Comparison of ENCODE assay signal across 10 cellular contexts in genomic region chr7:131234719-131235488, GRCh38.
A peak's percentile ranks its signal among the peaks of the same experiment; 100 is the strongest.
DNase-seq lines count a peak whose midpoint lies in the region; ATAC-seq and TF ChIP-seq lines count a peak whose summit lies in the region.
"Had no signal": no experiment of that assay in that cellular context is flagged by ENCODE, and none has a peak within 500 bp of the region (broad histone marks: within the 10 kb centered on the region; RNA-seq: fewer than 3 reads in every experiment).

No MANE protein-coding gene starts in this region.

- TF ChIP-seq POLR2A in GM18505 (IDR thresholded peaks at IDR 0.05; ENCODE audit: borderline replicate concordance, extremely low read depth, insufficient read depth, insufficient read length): no peak

- no peak for ATAC-seq in DND-41 (ENCODE audit: insufficient read depth, low read depth)
- ATAC-seq in GM18505 (IDR thresholded peaks at IDR 0.05; ENCODE audit: unreplicated experiment): no peak

- H3K27me3 ChIP-seq in DND-41 (ENCODE audit: insufficient read depth, low read length, poor library complexity) (no peaks in the 10 kb centered on the region), SJCRH30 (no peaks in the 10 kb centered on the region), neuron (ENCODE audit: insufficient read depth, low read length) (no peaks in the 10 kb centered on the region)

- no peaks in the 10 kb centered on the region for H3K9me3 Mint-ChIP-seq in dendritic cell treated with granulocyte-macrophage colony-stimulating factor and Interleukin-4, amounts not matched to agents 40 ng/mL and 50 ng/mL, for 4 days

- peak overlapping the region; percentile 33 for H3K27ac Mint-ChIP-seq in dendritic cell treated with granulocyte-macrophage colony-stimulating factor and Interleukin-4, amounts not matched to agents 40 ng/mL and 50 ng/mL, for 4 days

- DNase-seq in DND-41 (no peak), SJCRH30 (no peak), activated gamma-delta T cell treated with Interleukin-2 at 50 U/mL for 16 hours (no peak), glomerular visceral epithelial cell (ENCODE audit: extremely low spot score) (no peak), AML-193 (lab: John Stamatoyannopoulos, UW) (no peak)
- DNase-seq: kidney, NCI-H2171 had no signal

- H3K4me1 ChIP-seq in DND-41 (ENCODE audit: insufficient read depth, low read length) (peaks cover 44% of the 10 kb centered on the region), SJCRH30 (no peaks in the 10 kb centered on the region; the same call in 1 of the 2 replicates), neuron (ENCODE audit: insufficient read depth, low read length) (peaks cover 15% of the 10 kb centered on the region)

- no peaks in the 10 kb centered on the region for H3K27me3 Mint-ChIP-seq in dendritic cell treated with granulocyte-macrophage colony-stimulating factor and Interleukin-4, amounts not matched to agents 40 ng/mL and 50 ng/mL, for 4 days

- H3K4me2 ChIP-seq in DND-41 (ENCODE audit: insufficient read depth, low read length): no peak overlapping the region

- H3K79me2 ChIP-seq in DND-41 (ENCODE audit: insufficient read depth, low read length): no peaks in the 10 kb centered on the region

- H3K4me3 ChIP-seq in DND-41 (ENCODE audit: low read depth in 1 of 2, low read length in 2 of 2): no peak overlapping the region
- H3K4me3 ChIP-seq in SJCRH30: peak overlapping the region; percentile 27
- peak overlapping the region; percentile 41 for H3K4me3 ChIP-seq in neuron (ENCODE audit: low read length)

- peaks cover 50% of the 10 kb centered on the region for H3K4me1 Mint-ChIP-seq in dendritic cell treated with granulocyte-macrophage colony-stimulating factor and Interleukin-4, amounts not matched to agents 40 ng/mL and 50 ng/mL, for 4 days (ENCODE audit: low read depth)

- intact Hi-C loops in dendritic cell treated with granulocyte-macrophage colony-stimulating factor and Interleukin-4, amounts not matched to agents 40 ng/mL and 50 ng/mL, for 4 days (cut with micrococcal nuclease): loop anchor here (10.0 kb wide), 1 partner anchor 90 kb away; the partner anchor contains the start of gene MKLN1

- H3K27ac ChIP-seq in DND-41 (ENCODE audit: low read length) (peak overlapping the region; percentile 36), SJCRH30 (no peak overlapping the region)

- peak overlapping the region; percentile 51 for H2AFZ ChIP-seq in DND-41 (ENCODE audit: low read depth, low read length)
- peak overlapping the region; percentile 97 for H2AFZ ChIP-seq in neuron (ENCODE audit: low read depth, low read length)

- H3K4me3 Mint-ChIP-seq in dendritic cell treated with granulocyte-macrophage colony-stimulating factor and Interleukin-4, amounts not matched to agents 40 ng/mL and 50 ng/mL, for 4 days: no peak overlapping the region

- TF ChIP-seq CTCF in DND-41 (IDR thresholded peaks at IDR 0.05; ENCODE audit: borderline replicate concordance, extremely low read depth, low read length, poor library complexity, severe bottlenecking): no peak

- no peak overlapping the region for H3K9ac ChIP-seq in DND-41 (ENCODE audit: low read depth, low read length)

- no peaks in the 10 kb centered on the region for H4K20me1 ChIP-seq in DND-41 (ENCODE audit: insufficient read depth, low read length)

- H3K9me3 ChIP-seq in DND-41 (ENCODE audit: insufficient read depth, low read length, severe bottlenecking) (no peaks in the 10 kb centered on the region), SJCRH30 (replicated peaks) (peaks cover 3% of the 10 kb centered on the region; the same call in 1 of the 2 replicates), neuron (ENCODE audit: low read length) (no peaks in the 10 kb centered on the region)

- H3K36me3 ChIP-seq in DND-41 (ENCODE audit: insufficient read depth, low read length): no peaks in the 10 kb centered on the region
- H3K36me3 ChIP-seq in SJCRH30: no peaks in the 10 kb centered on the region
- H3K36me3 ChIP-seq in neuron (ENCODE audit: insufficient read depth, low read length): no peaks in the 10 kb centered on the region

- H3K36me3 Mint-ChIP-seq in dendritic cell treated with granulocyte-macrophage colony-stimulating factor and Interleukin-4, amounts not matched to agents 40 ng/mL and 50 ng/mL, for 4 days (ENCODE audit: low read depth): no peaks in the 10 kb centered on the region

Comparison
In these comparisons a context has a peak if more than half of its experiments do, and no peak if none do; other contexts are left out.
1. H3K4me3 ChIP-seq: peak in SJCRH30 (single experiment) and neuron (single experiment); none in DND-41 (0 of 2).